ENCODE assay signal across 35 cellular contexts in genomic region chr18:58112174-58112573, GRCh38.
"Had no signal": no experiment of that assay in that cellular context is flagged by ENCODE, and none has a peak within 500 bp of the region (broad histone marks: within the 10 kb centered on the region; RNA-seq: fewer than 3 reads in every experiment).

No MANE protein-coding gene starts in this region.

- H3K4me3 ChIP-seq: MG63 had no signal

- H3K9me3 ChIP-seq: MG63 had no signal

- DNase-seq: Karpas-422, Kasumi-1, MG63, MM.1S, MV-4-11, NCI-H1048, NCI-H1092, NCI-H1092 treated with DMSO at 0.1 percent for 48 hours, NCI-H1105, NCI-H1105 treated with DMSO at 0.1 percent for 48 hours, NCI-H1417, NCI-H1417 treated with DMSO at 0.1 percent for 48 hours, NCI-H1436, NCI-H1436 treated with DMSO at 0.1 percent for 48 hours, NCI-H146, NCI-H1694, NCI-H1694 treated with DMSO at 0.1 percent for 48 hours, NCI-H187, NCI-H187 treated with DMSO at 0.1 percent for 48 hours, NCI-H1930, NCI-H2029, NCI-H2029 treated with DMSO at 0.1 percent for 48 hours, NCI-H2081, NCI-H2081 treated with DMSO at 0.1 percent for 48 hours, NCI-H2107, NCI-H2171, NCI-H2171 treated with DMSO at 0.1 percent for 48 hours, NCI-H2227 treated with DMSO at 0.1 percent for 48 hours, NCI-H226, NCI-H345, NCI-H446, NCI-H446 treated with DMSO at 0.1 percent for 48 hours, NCI-H510A, NCI-H510A treated with DMSO at 0.1 percent for 48 hours, NCI-H524 had no signal

- H3K36me3 ChIP-seq: MG63 had no signal
